Comparison of ENCODE assay signal across 1 cellular context in genomic region chr2:231960810-231961348, GRCh38.
A peak's percentile ranks its signal among the peaks of the same experiment; 100 is the strongest.
TF ChIP-seq lines count a peak whose summit lies in the region.

No MANE protein-coding gene starts in this region.

TF ChIP-seq in HepG2, 621 proteins besides CTCF, POLR2A, EP300 and RAD21 (continued from another document):
- TF ChIP-seq ZBTB2 (CRISPR knock-in tag; IDR thresholded peaks at IDR 0.05; ENCODE audit: low read depth) (0 out of 2 replicates have a peak, but pooled peaks have one; percentile 6), ZNF782 (CRISPR knock-in tag; IDR thresholded peaks at IDR 0.05; ENCODE audit: borderline replicate concordance) (no peak), ZNF44 (CRISPR knock-in tag; IDR thresholded peaks at IDR 0.05) (peak; percentile 19; the same call in 1 of the 2 replicates), EHMT2 (IDR thresholded peaks at IDR 0.05; ENCODE audit: borderline replicate concordance, low read depth, low read length) (0 out of 2 replicates have a peak, but pooled peaks have one; percentile 14), ZNF792 (CRISPR knock-in tag; IDR thresholded peaks at IDR 0.05) (no peak), ZNF660 (CRISPR knock-in tag; IDR thresholded peaks at IDR 0.05; ENCODE audit: borderline replicate concordance, low read depth) (0 out of 2 replicates have a peak, but pooled peaks have one; percentile 12), MAX (IDR thresholded peaks at IDR 0.05) (peak; percentile 78; the same call in 1 of the 2 replicates), ZC3H13 (CRISPR knock-in tag; IDR thresholded peaks at IDR 0.05) (0 out of 2 replicates have a peak, but pooled peaks have one; percentile 14), REL (CRISPR knock-in tag; conservative IDR thresholded peaks at IDR 0.05) (0 out of 2 replicates have a peak, but pooled peaks have one; percentile 1), TFDP1 (CRISPR knock-in tag; IDR thresholded peaks at IDR 0.05; ENCODE audit: borderline replicate concordance) (0 out of 2 replicates have a peak, but pooled peaks have one; percentile 25), ZNF790 (CRISPR knock-in tag; IDR thresholded peaks at IDR 0.05; ENCODE audit: borderline replicate concordance) (no peak)
TF ChIP-seq in HepG2: peak in this region for 26.
